ENCODE assay signal across 18 cellular contexts in genomic region chr6:134007077-134007476, GRCh38. TPM values are rescaled to one million over a fixed set of nuclear protein-coding genes. Genes with fewer than 3 reads are reported as not detected.
DNase-seq lines count a peak whose midpoint lies in the region; ATAC-seq, FAIRE-seq and TF ChIP-seq lines count a peak whose summit lies in the region.
"Had no signal": no experiment of that assay in that cellular context is flagged by ENCODE, and none has a peak within 500 bp of the region (broad histone marks: within the 10 kb centered on the region; RNA-seq: fewer than 3 reads in every experiment).

No MANE protein-coding gene starts in this region.

- H3K4me2 ChIP-seq in HepG2 (ENCODE audit: low read depth, low read length) = no peak overlapping the region

- no peak overlapping the region for H3K4me3 Mint-ChIP-seq in chondrocyte (ENCODE audit: unreplicated experiment)
- H3K4me3 Mint-ChIP-seq: activated CD4-positive, alpha-beta T cell treated with anti-CD3 and anti-CD28 coated beads, Interleukin-2, amount 10 ng/mL, durations not matched to agents 7 days and 5 days; activated T-helper 1 cell treated with anti-CD3 and anti-CD28 coated beads, Interleukin-12 subunit alpha, Interleukin-12 subunit beta, Interleukin-2, Interleukin-4 antibody, amounts not matched to agents 30 ng/mL and 10 ng/mL and 1 ng/mL, durations not matched to agents 14 hours and 24 hours and 36 hours; naive thymus-derived CD8-positive, alpha-beta T cell; T-helper 2 cell treated with Interferon-gamma antibody and Interleukin-4, amounts not matched to agents 5 μg/mL and 100 μg/mL, for 36 hours had no signal

- CTCF ChIA-PET in HepG2 (lab: Yijun Ruan, JAX; ENCODE audit: low intra/inter-chr PET ratio, low total read pairs) = no interaction called here

- H3K36me3 ChIP-seq in right lobe of liver = no peaks in the 10 kb centered on the region
- H3K36me3 ChIP-seq in HepG2 (replicated peaks in 1 of 2; ENCODE audit: control insufficient read depth in 1 of 2, insufficient read depth in 2 of 2, low read length in 2 of 2) = no peaks in the 10 kb centered on the region
- H3K36me3 ChIP-seq: gastrocnemius medialis had no signal

- no peaks in the 10 kb centered on the region for H3K36me3 Mint-ChIP-seq in chondrocyte (ENCODE audit: low read depth)
- H3K36me3 Mint-ChIP-seq: naive thymus-derived CD8-positive, alpha-beta T cell had no signal

- no peak overlapping the region for H3K9ac ChIP-seq in HepG2 (ENCODE audit: insufficient read depth, low read depth, low read length)

- no peaks in the 10 kb centered on the region for H4K20me1 ChIP-seq in HepG2 (ENCODE audit: insufficient read depth, low read length)

- no peak overlapping the region for H3K4me3 ChIP-seq in right lobe of liver
- H3K4me3 ChIP-seq in HepG2 (replicated peaks in 1 of 3; ENCODE audit: insufficient read depth in 1 of 3, low read depth in 2 of 3, low read length in 3 of 3) = no peak overlapping the region
- H3K4me3 ChIP-seq: gastrocnemius medialis, tibial artery had no signal

- no peak overlapping the region for H2AFZ ChIP-seq in HepG2 (ENCODE audit: low read length)

- intact Hi-C loops in right lobe of liver (cut with DNase I) = no loop called here
- intact Hi-C loops in HepG2 (cut with micrococcal nuclease; ENCODE audit: unreplicated experiment) = no loop called here

- no peaks in the 10 kb centered on the region for H3K79me2 ChIP-seq in HepG2 (ENCODE audit: insufficient read depth, low read length)

- FAIRE-seq in HepG2 (lab: Jason Lieb, UNC) (no peak), H54 (lab: Jason Lieb, UNC) (no peak)
- FAIRE-seq: A204.1, astrocyte, keratinocyte had no signal

- H3K9me3 Mint-ChIP-seq in chondrocyte (ENCODE audit: low read depth) = peaks cover 4% of the 10 kb centered on the region
- H3K9me3 Mint-ChIP-seq: activated T-helper 1 cell treated with anti-CD3 and anti-CD28 coated beads, Interleukin-12 subunit alpha, Interleukin-12 subunit beta, Interleukin-2, Interleukin-4 antibody, amounts not matched to agents 30 ng/mL and 10 ng/mL and 1 ng/mL, durations not matched to agents 14 hours and 24 hours and 36 hours; naive thymus-derived CD8-positive, alpha-beta T cell; T-helper 2 cell treated with Interferon-gamma antibody and Interleukin-4, amounts not matched to agents 5 μg/mL and 100 μg/mL, for 36 hours had no signal

- TF ChIP-seq RAD21 in HepG2 (CRISPR knock-in tag; IDR thresholded peaks at IDR 0.05) = no peak

- no TSS peak for BruUV-seq in HepG2 (replicated peaks; lab: Mats Ljungman, UMichigan)

- ATAC-seq in right lobe of liver (peak; percentile 62 to 77 (median 68)), HepG2 (no peak), esophagus mucosa (peak; percentile 32), HG03097 (IDR thresholded peaks at IDR 0.05; ENCODE audit: low FRiP score, unreplicated experiment) (no peak)
- ATAC-seq: gastrocnemius medialis; naive thymus-derived CD8-positive, alpha-beta T cell had no signal

- H3K27me3 ChIP-seq in right lobe of liver (no peaks in the 10 kb centered on the region), HepG2 (ENCODE audit: control insufficient read depth in 1 of 2, insufficient read depth in 2 of 2, low read length in 2 of 2) (peaks cover 0 to 6% of the 10 kb centered on the region in 2 experiments; a peak in 1 of 5 replicates)
- H3K27me3 ChIP-seq: gastrocnemius medialis, tibial artery had no signal

- no peak for TF ChIP-seq EP300 in HepG2 (IDR thresholded peaks at IDR 0.05; ENCODE audit: low read depth in 2 of 2, low read length in 2 of 2)
- no peak for TF ChIP-seq EP300 in HepG2 (CRISPR knock-in tag; IDR thresholded peaks at IDR 0.05; ENCODE audit: borderline replicate concordance)

- WGBS in right lobe of liver (ENCODE audit: insufficient coverage, low coverage, low lambda C conversion rate, missing lambda C conversion rate) = 67% methylated on average over 4 of the region's 4 CpGs
- WGBS in HepG2 (ENCODE audit: low lambda C conversion rate) = 86% methylated on average over 4 of the region's 4 CpGs

- H3K4me1 ChIP-seq in right lobe of liver (peaks cover 0 to 22% (median 4%) of the 10 kb centered on the region in 4 donors), HepG2 (ENCODE audit: insufficient read depth, low read length) (no peaks in the 10 kb centered on the region)

- TF ChIP-seq CTCF in right lobe of liver (IDR thresholded peaks at IDR 0.05) (no peak), HepG2 (CRISPR knock-in tag; IDR thresholded peaks at IDR 0.05) (no peak), chondrocyte (IDR thresholded peaks at IDR 0.05) (no peak)

- POLR2A ChIA-PET in HepG2 (lab: Yijun Ruan, JAX) = no interaction called here

- H3K4me1 Mint-ChIP-seq in chondrocyte (ENCODE audit: low read depth) = peaks cover 21% of the 10 kb centered on the region
- H3K4me1 Mint-ChIP-seq: activated CD4-positive, alpha-beta T cell treated with anti-CD3 and anti-CD28 coated beads, Interleukin-2, amount 10 ng/mL, durations not matched to agents 7 days and 5 days; naive thymus-derived CD8-positive, alpha-beta T cell had no signal

- no peaks in the 10 kb centered on the region for H3K27me3 Mint-ChIP-seq in chondrocyte (ENCODE audit: low read depth)

- H3K9me3 ChIP-seq in right lobe of liver = no peaks in the 10 kb centered on the region
- H3K9me3 ChIP-seq in HepG2 (ENCODE audit: low read length) = no peaks in the 10 kb centered on the region
- H3K9me3 ChIP-seq: gastrocnemius medialis, tibial artery had no signal

- H3K27ac ChIP-seq in right lobe of liver (no peak overlapping the region), HepG2 (ENCODE audit: extremely low read length, insufficient read depth, low read length) (no peak overlapping the region)
- H3K27ac ChIP-seq: gastrocnemius medialis, tibial artery had no signal

- peak; percentile 40 to 69 (median 59) for DNase-seq in right lobe of liver
- DNase-seq in HepG2 (ENCODE audit: low spot score) = no peak
- peak; percentile 89 for DNase-seq in NCI-H748 (lab: John Stamatoyannopoulos, UW; ENCODE audit: unreplicated experiment)
- peak; percentile 47 for DNase-seq in ureter (ENCODE audit: low spot score)
- DNase-seq in H54 (ENCODE audit: insufficient read length, low spot score) = no peak
- DNase-seq in chondrocyte (ENCODE audit: low spot score) = no peak
- DNase-seq: activated CD4-positive, alpha-beta T cell treated with anti-CD3 and anti-CD28 coated beads, Interleukin-2, amount 10 ng/mL, durations not matched to agents 7 days and 5 days; effector CD8-positive, alpha-beta T cell; naive thymus-derived CD8-positive, alpha-beta T cell; tibial artery had no signal

- no peak for TF ChIP-seq POLR2A in right lobe of liver (IDR thresholded peaks at IDR 0.05)
- TF ChIP-seq POLR2A in HepG2 (IDR thresholded peaks at IDR 0.05; ENCODE audit: insufficient read depth in 1 of 2, low read depth in 2 of 2, low read length in 2 of 2) = no peak
- TF ChIP-seq POLR2A in H54 (IDR thresholded peaks at IDR 0.05; ENCODE audit: low read depth, low read length) = no peak

- no peak overlapping the region for H3K27ac Mint-ChIP-seq in chondrocyte (ENCODE audit: unreplicated experiment)
- H3K27ac Mint-ChIP-seq: activated CD4-positive, alpha-beta T cell treated with anti-CD3 and anti-CD28 coated beads, Interleukin-2, amount 10 ng/mL, durations not matched to agents 7 days and 5 days; activated T-helper 1 cell treated with anti-CD3 and anti-CD28 coated beads, Interleukin-12 subunit alpha, Interleukin-12 subunit beta, Interleukin-2, Interleukin-4 antibody, amounts not matched to agents 30 ng/mL and 10 ng/mL and 1 ng/mL, durations not matched to agents 14 hours and 24 hours and 36 hours; T-helper 2 cell treated with Interferon-gamma antibody and Interleukin-4, amounts not matched to agents 5 μg/mL and 100 μg/mL, for 36 hours had no signal

- in situ Hi-C loops in HepG2 (cut with HindIII; ENCODE audit: extremely low pct_ligation_motif_present, low pct_unique_long_range_greater_than_20kb) = no loop called here

RNA-seq across cellular contexts. Expression of gene SLC2A12, which starts 45.3 kb away (rescaled TPM):
- total RNA-seq in right lobe of liver (1 to 10 TPM in 2 of 6 experiments, under 1 TPM in 4; 0.49 to 9.1 (median 0.68) TPM), HepG2 (2016; rRNA removed; fragmentation: Illumina TruSeq; extraction: Trizol) (0.04 TPM in 1 of 2 replicates, not detected in the other), esophagus mucosa (0.92 TPM), ureter (2.6 TPM), chondrocyte (1.6 to 5.6 TPM (median 2.0 TPM) in 3 replicates)
- not detected in 2 replicates for total RNA-seq in HepG2 (2016; cell fraction: cytosol; rRNA removed; fragmentation: Illumina TruSeq; extraction: Trizol; ENCODE audit: low read depth)
- 0.02 TPM in 1 of 2 replicates, not detected in the other for total RNA-seq in HepG2 (2016; cell fraction: insoluble cytoplasmic fraction; rRNA removed; fragmentation: Illumina TruSeq; extraction: Trizol)
- total RNA-seq in HepG2 (2016; cell fraction: membrane; rRNA removed; fragmentation: Illumina TruSeq; extraction: Trizol) = not detected in 2 replicates
- total RNA-seq in HepG2 (2016; cell fraction: nucleus; rRNA removed; fragmentation: Illumina TruSeq; extraction: Trizol) = 0.09 TPM in 1 of 2 replicates, not detected in the other
- 0.24 and 0.33 TPM in 2 replicates for polyA plus RNA-seq in HepG2 (2011; rRNA removed)
- 0.20 and 0.24 TPM in 2 replicates for polyA plus RNA-seq in HepG2 (2011; cell fraction: cytosol; rRNA removed)
- 0.11 and 0.26 TPM in 2 replicates for polyA plus RNA-seq in HepG2 (2011; cell fraction: nucleus; rRNA removed)
- polyA plus RNA-seq in HepG2 (2012) = 0.24 and 0.43 TPM in 2 replicates
- polyA plus RNA-seq in HepG2 (2016; cell fraction: cytosol; fragmentation: Illumina TruSeq; extraction: Trizol; ENCODE audit: low read depth) = not detected in 2 replicates
- not detected in 2 replicates for polyA plus RNA-seq in HepG2 (2016; cell fraction: insoluble cytoplasmic fraction; fragmentation: Illumina TruSeq; extraction: Trizol; ENCODE audit: low read depth)
- not detected in 2 replicates for polyA plus RNA-seq in HepG2 (2016; cell fraction: membrane; fragmentation: Illumina TruSeq; extraction: Trizol; ENCODE audit: low read depth)
- 0.10 TPM in 1 of 2 replicates, not detected in the other for polyA plus RNA-seq in HepG2 (2016; cell fraction: nucleus; fragmentation: Illumina TruSeq; extraction: Trizol; ENCODE audit: insufficient read depth, low read depth)
- 0.42 TPM in 1 of 2 replicates, not detected in the other for polyA minus RNA-seq in HepG2 (2011; rRNA and poly(A)+ RNA removed; ENCODE audit: low replicate concordance)
- polyA minus RNA-seq in HepG2 (2011; cell fraction: cytosol; rRNA and poly(A)+ RNA removed) = 0.26 and 0.40 TPM in 2 replicates
- polyA minus RNA-seq in HepG2 (2011; cell fraction: nucleus; rRNA and poly(A)+ RNA removed) = 0.39 and 0.87 TPM in 2 replicates
- total RNA-seq: activated T-helper 1 cell treated with anti-CD3 and anti-CD28 coated beads, Interleukin-12 subunit alpha, Interleukin-12 subunit beta, Interleukin-2, Interleukin-4 antibody, amounts not matched to agents 30 ng/mL and 10 ng/mL and 1 ng/mL, durations not matched to agents 14 hours and 24 hours and 36 hours; naive thymus-derived CD8-positive, alpha-beta T cell had no signal
- polyA plus RNA-seq: naive thymus-derived CD8-positive, alpha-beta T cell had no signal

RNA-seq across cellular contexts. Expression of gene TBPL1, which starts 54.1 kb away (rescaled TPM):
- total RNA-seq in right lobe of liver (10 to 100 TPM in 2 of 6 experiments, 1 to 10 TPM in 4; 6.0 to 11.5 (median 9.4) TPM), HepG2 (2016; rRNA removed; fragmentation: Illumina TruSeq; extraction: Trizol) (39.3 and 47.7 TPM in 2 replicates), esophagus mucosa (11.4 TPM), ureter (22.2 TPM), chondrocyte (27.2 to 28.5 TPM (median 28.1 TPM) in 3 replicates)
- 47.1 and 47.5 TPM in 2 replicates for total RNA-seq in HepG2 (2016; cell fraction: cytosol; rRNA removed; fragmentation: Illumina TruSeq; extraction: Trizol; ENCODE audit: low read depth)
- total RNA-seq in HepG2 (2016; cell fraction: insoluble cytoplasmic fraction; rRNA removed; fragmentation: Illumina TruSeq; extraction: Trizol) = 38.0 and 46.0 TPM in 2 replicates
- 75.7 and 77.8 TPM in 2 replicates for total RNA-seq in HepG2 (2016; cell fraction: membrane; rRNA removed; fragmentation: Illumina TruSeq; extraction: Trizol)
- 22.3 and 25.5 TPM in 2 replicates for total RNA-seq in HepG2 (2016; cell fraction: nucleus; rRNA removed; fragmentation: Illumina TruSeq; extraction: Trizol)
- polyA plus RNA-seq in HepG2 (2011; rRNA removed) = 20.2 and 25.3 TPM in 2 replicates
- 10.7 and 14.1 TPM in 2 replicates for polyA plus RNA-seq in HepG2 (2011; cell fraction: cytosol; rRNA removed)
- 5.8 and 9.1 TPM in 2 replicates for polyA plus RNA-seq in HepG2 (2011; cell fraction: nucleus; rRNA removed)
- polyA plus RNA-seq in HepG2 (2012) = 22.0 and 27.1 TPM in 2 replicates
- polyA plus RNA-seq in HepG2 (2016; cell fraction: cytosol; fragmentation: Illumina TruSeq; extraction: Trizol; ENCODE audit: low read depth) = 37.3 and 45.6 TPM in 2 replicates
- 57.8 and 60.3 TPM in 2 replicates for polyA plus RNA-seq in HepG2 (2016; cell fraction: insoluble cytoplasmic fraction; fragmentation: Illumina TruSeq; extraction: Trizol; ENCODE audit: low read depth)
- 72.2 and 77.9 TPM in 2 replicates for polyA plus RNA-seq in HepG2 (2016; cell fraction: membrane; fragmentation: Illumina TruSeq; extraction: Trizol; ENCODE audit: low read depth)
- 46.2 and 47.2 TPM in 2 replicates for polyA plus RNA-seq in HepG2 (2016; cell fraction: nucleus; fragmentation: Illumina TruSeq; extraction: Trizol; ENCODE audit: insufficient read depth, low read depth)
- 4.1 and 10.0 TPM in 2 replicates for polyA minus RNA-seq in HepG2 (2011; rRNA and poly(A)+ RNA removed; ENCODE audit: low replicate concordance)
- polyA minus RNA-seq in HepG2 (2011; cell fraction: cytosol; rRNA and poly(A)+ RNA removed) = 13.8 and 17.3 TPM in 2 replicates
- 9.4 and 10.9 TPM in 2 replicates for polyA minus RNA-seq in HepG2 (2011; cell fraction: nucleus; rRNA and poly(A)+ RNA removed)

Comparison
In these comparisons a context has a peak if more than half of its experiments do, and no peak if none do; other contexts are left out.
1. ATAC-seq: peak in right lobe of liver (4 of 4) and esophagus mucosa (single experiment); none in HepG2 (single experiment) and HG03097 (single experiment).
2. DNase-seq: peak in right lobe of liver (3 of 3), NCI-H748 (single experiment) and ureter (single experiment); none in HepG2 (single experiment), H54 (single experiment) and chondrocyte (single experiment).